Comparison of ENCODE assay signal across 20 cellular contexts in the genomic region with DNA sequence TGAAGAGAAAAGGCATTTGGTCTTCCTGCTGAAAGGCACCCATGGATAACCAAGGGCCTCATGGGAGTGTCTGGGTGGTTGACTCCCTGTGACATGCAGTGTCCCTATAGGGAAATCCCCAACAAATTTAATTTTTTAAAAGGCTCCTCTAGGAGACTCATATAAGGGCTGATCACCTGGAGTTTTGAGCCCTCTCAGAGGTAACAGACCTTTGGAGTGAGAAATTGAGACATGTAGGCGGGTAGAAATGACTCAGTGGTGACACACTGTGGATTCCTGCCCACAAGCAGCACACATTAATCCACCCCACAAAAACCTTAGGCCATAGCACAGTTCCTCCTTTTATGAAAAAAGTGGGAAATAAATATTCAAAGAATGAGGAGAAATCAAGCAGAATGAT.
"Had no signal": no experiment of that assay in that cellular context is flagged by ENCODE, and none has a peak within 500 bp of the region (broad histone marks: within the 10 kb centered on the region; RNA-seq: fewer than 3 reads in every experiment).

No MANE protein-coding gene starts in this region.

- H3K27me3 ChIP-seq: gastrocnemius medialis, left lung, right lobe of liver, spleen, transverse colon had no signal

- H3K9me3 ChIP-seq: gastrocnemius medialis, prostate gland, right lobe of liver had no signal

- H3K27ac ChIP-seq: gastrocnemius medialis, left lung, prostate gland, right lobe of liver, spleen, transverse colon, VCaP had no signal

- H3K27ac Mint-ChIP-seq: activated CD4-positive, alpha-beta T cell treated with anti-CD3 and anti-CD28 coated beads for 36 hours; activated naive CD4-positive, alpha-beta T cell treated with anti-CD3 and anti-CD28 coated beads, Interleukin-2, amount 10 ng/mL, durations not matched to agents 7 days and 5 days; activated T-helper 17 cell treated with anti-CD3 and anti-CD28 coated beads, Interleukin-2, amount 50 U/mL, for 72 hours; endodermal cell; memory B cell; natural killer cell; stimulated activated memory B cell treated with anti-CD40 and anti-IgM and Interleukin-4, amounts not matched to agents 10 μg/mL and 1 μg/mL and 100 μg/mL, for 72 hours; T-cell had no signal

- H3K4me3 Mint-ChIP-seq: activated CD4-positive, alpha-beta T cell treated with anti-CD3 and anti-CD28 coated beads for 36 hours; activated naive CD4-positive, alpha-beta T cell treated with anti-CD3 and anti-CD28 coated beads, Interleukin-2, amount 10 ng/mL, durations not matched to agents 7 days and 5 days; activated T-helper 17 cell treated with anti-CD3 and anti-CD28 coated beads, Interleukin-2, amount 50 U/mL, for 72 hours; endodermal cell; memory B cell; natural killer cell; stimulated activated memory B cell treated with anti-CD40 and anti-IgM and Interleukin-4, amounts not matched to agents 10 μg/mL and 1 μg/mL and 100 μg/mL, for 72 hours; T-cell had no signal

- H3K4me3 ChIP-seq: gastrocnemius medialis, left lung, prostate gland, right lobe of liver, spleen, transverse colon had no signal

- ATAC-seq: activated CD4-positive, alpha-beta T cell treated with anti-CD3 and anti-CD28 coated beads for 36 hours; activated T-helper 17 cell treated with anti-CD3 and anti-CD28 coated beads, Interleukin-2, amount 50 U/mL, for 72 hours; esophagus mucosa; gastrocnemius medialis; left lung; natural killer cell; stimulated activated memory B cell treated with anti-CD40 and anti-IgM and Interleukin-4, amounts not matched to agents 10 μg/mL and 1 μg/mL and 100 μg/mL, for 72 hours; T-cell had no signal

- H3K36me3 ChIP-seq: gastrocnemius medialis, left lung, prostate gland, right lobe of liver, spleen, transverse colon had no signal

- DNase-seq: activated CD4-positive, alpha-beta T cell treated with anti-CD3 and anti-CD28 coated beads for 36 hours; activated naive CD4-positive, alpha-beta T cell treated with anti-CD3 and anti-CD28 coated beads, Interleukin-2, amount 10 ng/mL, durations not matched to agents 7 days and 5 days; endodermal cell; gastrocnemius medialis; islet precursor cell; left lung; natural killer cell; nucleus accumbens; right lobe of liver; spleen; stimulated activated CD4-positive, alpha-beta T cell treated with anti-CD3 and anti-CD28 coated beads, Interleukin-1b, Interleukin-23, amount 100 ng/mL, for 48 hours; T-cell; T1000; transverse colon had no signal

- H3K4me1 ChIP-seq: gastrocnemius medialis, left lung, prostate gland, right lobe of liver, spleen, transverse colon had no signal

- H3K4me1 Mint-ChIP-seq: activated CD4-positive, alpha-beta T cell treated with anti-CD3 and anti-CD28 coated beads for 36 hours; activated naive CD4-positive, alpha-beta T cell treated with anti-CD3 and anti-CD28 coated beads, Interleukin-2, amount 10 ng/mL, durations not matched to agents 7 days and 5 days; activated T-helper 17 cell treated with anti-CD3 and anti-CD28 coated beads, Interleukin-2, amount 50 U/mL, for 72 hours; endodermal cell; memory B cell; natural killer cell; stimulated activated memory B cell treated with anti-CD40 and anti-IgM and Interleukin-4, amounts not matched to agents 10 μg/mL and 1 μg/mL and 100 μg/mL, for 72 hours; T-cell had no signal

- H3K36me3 Mint-ChIP-seq: activated naive CD4-positive, alpha-beta T cell treated with anti-CD3 and anti-CD28 coated beads, Interleukin-2, amount 10 ng/mL, durations not matched to agents 7 days and 5 days; memory B cell; stimulated activated memory B cell treated with anti-CD40 and anti-IgM and Interleukin-4, amounts not matched to agents 10 μg/mL and 1 μg/mL and 100 μg/mL, for 72 hours; T-cell had no signal

- H3K27me3 Mint-ChIP-seq: activated CD4-positive, alpha-beta T cell treated with anti-CD3 and anti-CD28 coated beads for 36 hours; activated naive CD4-positive, alpha-beta T cell treated with anti-CD3 and anti-CD28 coated beads, Interleukin-2, amount 10 ng/mL, durations not matched to agents 7 days and 5 days; activated T-helper 17 cell treated with anti-CD3 and anti-CD28 coated beads, Interleukin-2, amount 50 U/mL, for 72 hours; memory B cell; stimulated activated memory B cell treated with anti-CD40 and anti-IgM and Interleukin-4, amounts not matched to agents 10 μg/mL and 1 μg/mL and 100 μg/mL, for 72 hours; T-cell had no signal
